In the genomic region with DNA sequence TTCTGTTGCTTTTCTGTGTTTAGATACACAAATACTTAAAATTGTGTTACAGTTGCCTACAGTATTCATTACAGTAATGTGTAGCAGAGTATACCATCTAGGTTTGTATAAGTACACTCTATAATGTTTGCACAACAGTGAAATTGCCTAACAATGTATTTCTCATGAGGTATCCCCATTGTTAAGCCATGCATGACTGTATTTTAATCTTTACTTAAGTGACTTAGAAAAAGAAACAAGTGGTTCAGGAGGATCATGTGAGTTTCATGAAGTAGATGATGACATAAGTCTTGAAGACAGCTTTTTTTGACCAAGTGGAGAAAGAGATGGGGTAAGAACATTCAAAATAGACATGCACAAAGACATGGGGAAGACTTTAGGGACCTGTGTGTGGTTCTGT, we compare ENCODE assay signal across 22 cellular contexts. TPM values are rescaled to one million over a fixed set of nuclear protein-coding genes. Genes with fewer than 3 reads are reported as not detected.
DNase-seq lines count a peak whose midpoint lies in the region; ATAC-seq and TF ChIP-seq lines count a peak whose summit lies in the region.
"Had no signal": no experiment of that assay in that cellular context is flagged by ENCODE, and none has a peak within 500 bp of the region (broad histone marks: within the 10 kb centered on the region; RNA-seq: fewer than 3 reads in every experiment).

No MANE protein-coding gene starts in this region.

- TF ChIP-seq CTCF in psoas muscle (IDR thresholded peaks at IDR 0.05), result no peak
- TF ChIP-seq CTCF in activated CD8-positive, alpha-beta T cell treated with anti-CD3 and anti-CD28 coated beads for 36 hours (IDR thresholded peaks at IDR 0.05), result no peak

- DNase-seq in H4 (ENCODE audit: low spot score) (peak; percentile 12), NCI-H187 treated with DMSO at 0.1 percent for 48 hours (lab: John Stamatoyannopoulos, UW) (peak; percentile 63), epithelial cell of prostate (ENCODE audit: low read depth, low spot score) (peak; percentile 78), psoas muscle (no peak), occipital lobe (lab: John Stamatoyannopoulos, UW) (no peak)
- DNase-seq in CD4-positive, alpha-beta memory T cell, result no peak
- DNase-seq in activated CD8-positive, alpha-beta T cell treated with anti-CD3 and anti-CD28 coated beads for 36 hours, result no peak
- DNase-seq in stimulated activated naive CD8-positive, alpha-beta T cell treated with anti-CD3 and anti-CD28 coated beads, Interleukin-15, Interleukin-2, amounts not matched to agents 100 U/mL and 50 U/mL, for 24 hours, result no peak
- DNase-seq: activated CD4-positive, alpha-beta T cell treated with anti-CD3 and anti-CD28 coated beads, Interleukin-2, amount 50 U/mL, for 1 hour; activated T-cell treated with anti-CD3 and anti-CD28 coated beads, Interleukin-2, amount 50 U/mL, for 4 hours; amniotic stem cell; CD4-positive, alpha-beta T cell; naive thymus-derived CD8-positive, alpha-beta T cell; NCI-H1436; NCI-H524; stimulated activated CD4-positive, alpha-beta T cell treated with anti-CD3 and anti-CD28 coated beads, Interleukin-4, amount 100 ng/mL, for 24 hours; upper lobe of left lung had no signal

- CTCF ChIA-PET in CD4-positive, alpha-beta memory T cell (lab: Charles Lee; ENCODE audit: partially characterized antibody), result no interaction called here
- CTCF ChIA-PET in activated CD8-positive, alpha-beta T cell treated with anti-CD3 and anti-CD28 coated beads for 36 hours (lab: Charles Lee), result interaction anchor here (1.2 kb wide), 1 partner anchor 163 kb away, joined by 3 read pairs; no protein-coding TSS in a partner anchor

- POLR2A ChIA-PET in CD4-positive, alpha-beta memory T cell (lab: Charles Lee; ENCODE audit: partially characterized antibody), result no interaction called here
- POLR2A ChIA-PET in activated CD8-positive, alpha-beta T cell treated with anti-CD3 and anti-CD28 coated beads for 36 hours (lab: Charles Lee), result no interaction called here

- H3K4me3 Mint-ChIP-seq in CD4-positive, alpha-beta memory T cell, result no peak overlapping the region
- H3K4me3 Mint-ChIP-seq in activated CD8-positive, alpha-beta T cell treated with anti-CD3 and anti-CD28 coated beads for 36 hours, result no peak overlapping the region
- H3K4me3 Mint-ChIP-seq: activated T-cell treated with anti-CD3 and anti-CD28 coated beads, Interleukin-2, amount 50 U/mL, for 4 hours; CD4-positive, alpha-beta T cell; IgD-negative memory B cell; naive thymus-derived CD8-positive, alpha-beta T cell; T-helper 2 cell treated with Interferon-gamma antibody and Interleukin-4, amounts not matched to agents 5 μg/mL and 100 μg/mL, for 36 hours had no signal

- H3K27ac ChIP-seq in epithelial cell of prostate, result peak overlapping the region; percentile 97
- peak overlapping the region; percentile 32 for H3K27ac ChIP-seq in psoas muscle
- no peak overlapping the region for H3K27ac ChIP-seq in CD4-positive, alpha-beta memory T cell (ENCODE audit: low read depth, low read length)
- H3K27ac ChIP-seq: hepatocyte, right atrium auricular region, RWPE1, upper lobe of left lung had no signal

- peaks cover 9% of the 10 kb centered on the region for H3K4me1 ChIP-seq in psoas muscle
- H3K4me1 ChIP-seq in CD4-positive, alpha-beta memory T cell (ENCODE audit: insufficient read depth, low read length), result no peaks in the 10 kb centered on the region

- no peak for ATAC-seq in psoas muscle
- no peak for ATAC-seq in activated CD8-positive, alpha-beta T cell treated with anti-CD3 and anti-CD28 coated beads for 36 hours
- no peak for ATAC-seq in stimulated activated naive CD8-positive, alpha-beta T cell treated with anti-CD3 and anti-CD28 coated beads, Interleukin-15, Interleukin-2, amounts not matched to agents 100 U/mL and 50 U/mL, for 24 hours
- ATAC-seq: activated T-cell treated with anti-CD3 and anti-CD28 coated beads, Interleukin-2, amount 50 U/mL, for 4 hours; naive thymus-derived CD8-positive, alpha-beta T cell had no signal

- no peaks in the 10 kb centered on the region for H3K27me3 ChIP-seq in psoas muscle (ENCODE audit: insufficient read depth in 3 of 3, low read length in 2 of 3)
- H3K27me3 ChIP-seq in CD4-positive, alpha-beta memory T cell (ENCODE audit: insufficient read depth, low read length), result no peaks in the 10 kb centered on the region
- H3K27me3 ChIP-seq: hepatocyte, right atrium auricular region, upper lobe of left lung had no signal

- H3K9me3 ChIP-seq in psoas muscle, result no peaks in the 10 kb centered on the region
- H3K9me3 ChIP-seq in CD4-positive, alpha-beta memory T cell (ENCODE audit: control insufficient read depth in 1 of 2, low read length in 2 of 2), result no peaks in the 10 kb centered on the region
- H3K9me3 ChIP-seq: right atrium auricular region, upper lobe of left lung had no signal

- peaks cover 0 to 7% (median 4%) of the 10 kb centered on the region in 4 donors for H3K4me1 Mint-ChIP-seq in CD4-positive, alpha-beta memory T cell
- peaks cover 28% of the 10 kb centered on the region for H3K4me1 Mint-ChIP-seq in activated CD8-positive, alpha-beta T cell treated with anti-CD3 and anti-CD28 coated beads for 36 hours (ENCODE audit: low read depth)

- peaks cover 33 to 37% of the 10 kb centered on the region in 2 donors for H3K36me3 Mint-ChIP-seq in CD4-positive, alpha-beta memory T cell
- peaks cover 32% of the 10 kb centered on the region for H3K36me3 Mint-ChIP-seq in activated CD8-positive, alpha-beta T cell treated with anti-CD3 and anti-CD28 coated beads for 36 hours (ENCODE audit: low read depth)

- peaks cover 0 to 1% (median 0%) of the 10 kb centered on the region in 8 donors for H3K9me3 Mint-ChIP-seq in CD4-positive, alpha-beta memory T cell
- no peaks in the 10 kb centered on the region for H3K9me3 Mint-ChIP-seq in activated CD8-positive, alpha-beta T cell treated with anti-CD3 and anti-CD28 coated beads for 36 hours
- H3K9me3 Mint-ChIP-seq: activated T-cell treated with anti-CD3 and anti-CD28 coated beads, Interleukin-2, amount 50 U/mL, for 4 hours; CD4-positive, alpha-beta T cell; IgD-negative memory B cell; naive thymus-derived CD8-positive, alpha-beta T cell; T-helper 2 cell treated with Interferon-gamma antibody and Interleukin-4, amounts not matched to agents 5 μg/mL and 100 μg/mL, for 36 hours had no signal

- H3K27ac Mint-ChIP-seq in CD4-positive, alpha-beta memory T cell, result no peak overlapping the region
- no peak overlapping the region for H3K27ac Mint-ChIP-seq in activated CD8-positive, alpha-beta T cell treated with anti-CD3 and anti-CD28 coated beads for 36 hours
- H3K27ac Mint-ChIP-seq: CD4-positive, alpha-beta T cell; T-helper 2 cell treated with Interferon-gamma antibody and Interleukin-4, amounts not matched to agents 5 μg/mL and 100 μg/mL, for 36 hours had no signal

- no peaks in the 10 kb centered on the region for H3K27me3 Mint-ChIP-seq in CD4-positive, alpha-beta memory T cell
- H3K27me3 Mint-ChIP-seq in activated CD8-positive, alpha-beta T cell treated with anti-CD3 and anti-CD28 coated beads for 36 hours, result no peaks in the 10 kb centered on the region
- H3K27me3 Mint-ChIP-seq: CD4-positive, alpha-beta T cell; IgD-negative memory B cell; naive thymus-derived CD8-positive, alpha-beta T cell had no signal

- peaks cover 0 to 6% of the 10 kb centered on the region in 2 donors for H3K36me3 ChIP-seq in psoas muscle (ENCODE audit: insufficient read depth in 1 of 2, low read depth in 1 of 2)
- no peaks in the 10 kb centered on the region for H3K36me3 ChIP-seq in CD4-positive, alpha-beta memory T cell (ENCODE audit: insufficient read depth, low read length)
- H3K36me3 ChIP-seq: right atrium auricular region, upper lobe of left lung had no signal

- intact Hi-C loops in psoas muscle (cut with DNase I), result loop anchor here in 1 of 2 donors (10.0 kb wide), 1 partner anchor 86 kb away; no protein-coding TSS in a partner anchor
- intact Hi-C loops in CD4-positive, alpha-beta memory T cell (cut with micrococcal nuclease), result no loop called here
- intact Hi-C loops in activated CD8-positive, alpha-beta T cell treated with anti-CD3 and anti-CD28 coated beads for 36 hours (cut with micrococcal nuclease), result no loop called here

- no peak overlapping the region for H3K4me3 ChIP-seq in psoas muscle
- no peak overlapping the region for H3K4me3 ChIP-seq in CD4-positive, alpha-beta memory T cell (ENCODE audit: low read length in 2 of 2)
- H3K4me3 ChIP-seq: hepatocyte, right atrium auricular region, upper lobe of left lung had no signal

RNA-seq across cellular contexts. Expression of a gene that starts 8.4 kb away (rescaled TPM):
- total RNA-seq in H4 (2014; rRNA removed; shearing (Covaris generic)), result not detected in 2 replicates
- total RNA-seq in psoas muscle (not detected), occipital lobe (0.94 TPM)
- under 1 TPM in 1 of 3 donors, not detected in 2; 0.08 TPM for polyA plus RNA-seq in psoas muscle
- total RNA-seq in CD4-positive, alpha-beta memory T cell, result not detected
- under 1 TPM in 1 of 2 donors, not detected in 1; 0.22 TPM for polyA plus RNA-seq in CD4-positive, alpha-beta memory T cell
- total RNA-seq in activated CD8-positive, alpha-beta T cell treated with anti-CD3 and anti-CD28 coated beads for 36 hours, result not detected
- total RNA-seq: activated T-cell treated with anti-CD3 and anti-CD28 coated beads, Interleukin-2, amount 50 U/mL, for 4 hours; CD4-positive, alpha-beta T cell; naive thymus-derived CD8-positive, alpha-beta T cell; upper lobe of left lung had no signal
- polyA plus RNA-seq: IgD-negative memory B cell had no signal

Comparison
In these comparisons a context has a peak if more than half of its experiments do, and no peak if none do; other contexts are left out.
1. DNase-seq: peak in H4 (single experiment), NCI-H187 treated with DMSO at 0.1 percent for 48 hours (single experiment) and epithelial cell of prostate (single experiment); none in psoas muscle (0 of 2), CD4-positive, alpha-beta memory T cell (0 of 5), occipital lobe (single experiment), activated CD8-positive, alpha-beta T cell treated with anti-CD3 and anti-CD28 coated beads for 36 hours (single experiment) and stimulated activated naive CD8-positive, alpha-beta T cell treated with anti-CD3 and anti-CD28 coated beads, Interleukin-15, Interleukin-2, amounts not matched to agents 100 U/mL and 50 U/mL, for 24 hours (single experiment).